In the genomic region with DNA sequence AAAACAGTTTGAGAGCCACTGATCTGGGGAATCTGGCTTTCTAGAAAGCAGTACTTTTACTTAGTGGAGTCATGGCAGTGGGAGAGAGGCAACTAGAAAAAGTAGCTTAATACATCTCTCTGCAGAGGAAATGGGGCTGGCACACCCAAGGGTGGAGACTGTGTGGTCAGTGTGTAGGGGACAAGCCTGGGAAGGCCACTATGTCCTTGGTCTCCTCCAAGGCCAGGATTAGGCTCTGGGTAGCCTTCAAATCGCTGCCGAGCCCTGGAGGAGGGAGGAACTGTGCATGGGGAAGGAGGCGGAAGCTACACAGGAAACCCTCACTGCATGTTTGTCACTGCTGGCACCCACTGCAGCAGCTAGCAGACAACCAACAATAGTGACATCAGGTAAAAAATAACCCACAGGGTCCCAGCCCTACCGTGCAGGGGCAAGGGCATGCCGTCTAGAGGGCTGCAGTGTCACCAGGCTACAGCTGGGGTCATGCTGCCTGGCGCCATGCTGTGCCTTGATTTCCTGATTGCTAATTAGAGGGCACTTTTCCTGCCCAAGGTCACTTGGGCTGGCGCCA, we compare ENCODE assay signal across 1 cellular context.
TF ChIP-seq lines count a peak whose summit lies in the region.

No MANE protein-coding gene starts in this region.

TF ChIP-seq in GM23338, 12 proteins besides CTCF, POLR2A, EP300 and RAD21 (continued from another document):
- TF ChIP-seq, protein P1, sequence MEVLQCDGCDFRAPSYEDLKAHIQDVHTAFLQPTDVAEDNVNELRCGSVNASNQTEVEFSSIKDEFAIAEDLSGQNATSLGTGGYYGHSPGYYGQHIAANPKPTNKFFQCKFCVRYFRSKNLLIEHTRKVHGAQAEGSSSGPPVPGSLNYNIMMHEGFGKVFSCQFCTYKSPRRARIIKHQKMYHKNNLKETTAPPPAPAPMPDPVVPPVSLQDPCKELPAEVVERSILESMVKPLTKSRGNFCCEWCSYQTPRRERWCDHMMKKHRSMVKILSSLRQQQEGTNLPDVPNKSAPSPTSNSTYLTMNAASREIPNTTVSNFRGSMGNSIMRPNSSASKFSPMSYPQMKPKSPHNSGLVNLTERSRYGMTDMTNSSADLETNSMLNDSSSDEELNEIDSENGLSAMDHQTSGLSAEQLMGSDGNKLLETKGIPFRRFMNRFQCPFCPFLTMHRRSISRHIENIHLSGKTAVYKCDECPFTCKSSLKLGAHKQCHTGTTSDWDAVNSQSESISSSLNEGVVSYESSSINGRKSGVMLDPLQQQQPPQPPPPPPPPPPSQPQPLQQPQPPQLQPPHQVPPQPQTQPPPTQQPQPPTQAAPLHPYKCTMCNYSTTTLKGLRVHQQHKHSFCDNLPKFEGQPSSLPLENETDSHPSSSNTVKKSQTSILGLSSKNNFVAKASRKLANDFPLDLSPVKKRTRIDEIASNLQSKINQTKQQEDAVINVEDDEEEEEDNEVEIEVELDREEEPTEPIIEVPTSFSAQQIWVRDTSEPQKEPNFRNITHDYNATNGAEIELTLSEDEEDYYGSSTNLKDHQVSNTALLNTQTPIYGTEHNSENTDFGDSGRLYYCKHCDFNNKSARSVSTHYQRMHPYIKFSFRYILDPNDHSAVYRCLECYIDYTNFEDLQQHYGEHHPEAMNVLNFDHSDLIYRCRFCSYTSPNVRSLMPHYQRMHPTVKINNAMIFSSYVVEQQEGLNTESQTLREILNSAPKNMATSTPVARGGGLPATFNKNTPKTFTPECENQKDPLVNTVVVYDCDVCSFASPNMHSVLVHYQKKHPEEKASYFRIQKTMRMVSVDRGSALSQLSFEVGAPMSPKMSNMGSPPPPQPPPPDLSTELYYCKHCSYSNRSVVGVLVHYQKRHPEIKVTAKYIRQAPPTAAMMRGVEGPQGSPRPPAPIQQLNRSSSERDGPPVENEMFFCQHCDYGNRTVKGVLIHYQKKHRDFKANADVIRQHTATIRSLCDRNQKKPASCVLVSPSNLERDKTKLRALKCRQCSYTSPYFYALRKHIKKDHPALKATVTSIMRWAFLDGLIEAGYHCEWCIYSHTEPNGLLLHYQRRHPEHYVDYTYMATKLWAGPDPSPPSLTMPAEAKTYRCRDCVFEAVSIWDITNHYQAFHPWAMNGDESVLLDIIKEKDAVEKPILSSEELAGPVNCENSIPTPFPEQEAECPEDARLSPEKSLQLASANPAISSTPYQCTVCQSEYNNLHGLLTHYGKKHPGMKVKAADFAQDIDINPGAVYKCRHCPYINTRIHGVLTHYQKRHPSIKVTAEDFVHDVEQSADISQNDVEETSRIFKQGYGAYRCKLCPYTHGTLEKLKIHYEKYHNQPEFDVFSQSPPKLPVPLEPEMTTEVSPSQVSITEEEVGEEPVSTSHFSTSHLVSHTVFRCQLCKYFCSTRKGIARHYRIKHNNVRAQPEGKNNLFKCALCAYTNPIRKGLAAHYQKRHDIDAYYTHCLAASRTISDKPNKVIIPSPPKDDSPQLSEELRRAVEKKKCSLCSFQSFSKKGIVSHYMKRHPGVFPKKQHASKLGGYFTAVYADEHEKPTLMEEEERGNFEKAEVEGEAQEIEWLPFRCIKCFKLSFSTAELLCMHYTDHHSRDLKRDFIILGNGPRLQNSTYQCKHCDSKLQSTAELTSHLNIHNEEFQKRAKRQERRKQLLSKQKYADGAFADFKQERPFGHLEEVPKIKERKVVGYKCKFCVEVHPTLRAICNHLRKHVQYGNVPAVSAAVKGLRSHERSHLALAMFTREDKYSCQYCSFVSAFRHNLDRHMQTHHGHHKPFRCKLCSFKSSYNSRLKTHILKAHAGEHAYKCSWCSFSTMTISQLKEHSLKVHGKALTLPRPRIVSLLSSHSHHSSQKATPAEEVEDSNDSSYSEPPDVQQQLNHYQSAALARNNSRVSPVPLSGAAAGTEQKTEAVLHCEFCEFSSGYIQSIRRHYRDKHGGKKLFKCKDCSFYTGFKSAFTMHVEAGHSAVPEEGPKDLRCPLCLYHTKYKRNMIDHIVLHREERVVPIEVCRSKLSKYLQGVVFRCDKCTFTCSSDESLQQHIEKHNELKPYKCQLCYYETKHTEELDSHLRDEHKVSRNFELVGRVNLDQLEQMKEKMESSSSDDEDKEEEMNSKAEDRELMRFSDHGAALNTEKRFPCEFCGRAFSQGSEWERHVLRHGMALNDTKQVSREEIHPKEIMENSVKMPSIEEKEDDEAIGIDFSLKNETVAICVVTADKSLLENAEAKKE (CRISPR knock-in tag; IDR thresholded peaks at IDR 0.05), result no peak
- TF ChIP-seq ZNF114 (CRISPR knock-in tag; IDR thresholded peaks at IDR 0.05) (no peak), EZH2 (IDR thresholded peaks at IDR 0.05; ENCODE audit: low read depth, unreplicated experiment) (no peak), POLR2AphosphoS5 (IDR thresholded peaks at IDR 0.05; ENCODE audit: low read depth) (no peak)
